In genomic region chr3:38611866-38612265, GRCh38 we compare ENCODE assay signal across 21 cellular contexts. TPM values are rescaled to one million over a fixed set of nuclear protein-coding genes. Genes with fewer than 3 reads are reported as not detected.
DNase-seq lines count a peak whose midpoint lies in the region; ATAC-seq and TF ChIP-seq lines count a peak whose summit lies in the region.
"Had no signal": no experiment of that assay in that cellular context is flagged by ENCODE, and none has a peak within 500 bp of the region (broad histone marks: within the 10 kb centered on the region; RNA-seq: fewer than 3 reads in every experiment).

No MANE protein-coding gene starts in this region.

- H3K4me3 ChIP-seq in left ventricle myocardium inferior, result no peak overlapping the region
- no peak overlapping the region for H3K4me3 ChIP-seq in heart right ventricle
- H3K4me3 ChIP-seq in sigmoid colon, result no peak overlapping the region
- no peak overlapping the region for H3K4me3 ChIP-seq in CD8-positive, alpha-beta memory T cell (ENCODE audit: low read length)

- no peak for TF ChIP-seq POLR2A in sigmoid colon (IDR thresholded peaks at IDR 0.05)

- TF ChIP-seq CTCF in left ventricle myocardium inferior (IDR thresholded peaks at IDR 0.05; ENCODE audit: borderline replicate concordance) (no peak), heart right ventricle (IDR thresholded peaks at IDR 0.05) (no peak), chondrocyte (IDR thresholded peaks at IDR 0.05) (no peak), sigmoid colon (IDR thresholded peaks at IDR 0.05) (no peak)

- CTCF ChIA-PET in CD8-positive, alpha-beta memory T cell (lab: Charles Lee), result interaction anchor here (1.3 kb wide), 1 partner anchor 91 kb away, joined by 4 read pairs; no protein-coding TSS in a partner anchor

- no peaks in the 10 kb centered on the region for H3K36me3 Mint-ChIP-seq in chondrocyte (ENCODE audit: low read depth)
- H3K36me3 Mint-ChIP-seq in CD8-positive, alpha-beta memory T cell, result no peaks in the 10 kb centered on the region
- H3K36me3 Mint-ChIP-seq: CD14-positive monocyte; CD4-positive, alpha-beta memory T cell; IgD-negative memory B cell had no signal

- H3K4me1 ChIP-seq in left ventricle myocardium inferior, result peaks cover 33% of the 10 kb centered on the region
- peaks cover 0 to 32% (median 21%) of the 10 kb centered on the region in 9 donors for H3K4me1 ChIP-seq in heart right ventricle
- no peaks in the 10 kb centered on the region for H3K4me1 ChIP-seq in sigmoid colon
- H3K4me1 ChIP-seq in CD8-positive, alpha-beta memory T cell (ENCODE audit: insufficient read depth, low read length), result no peaks in the 10 kb centered on the region
- H3K4me1 ChIP-seq: BE2C had no signal

- H3K9me3 ChIP-seq in left ventricle myocardium inferior (replicated peaks) (no peaks in the 10 kb centered on the region), heart right ventricle (no peaks in the 10 kb centered on the region), sigmoid colon (no peaks in the 10 kb centered on the region)
- H3K9me3 ChIP-seq in CD8-positive, alpha-beta memory T cell (ENCODE audit: low read length), result no peaks in the 10 kb centered on the region
- H3K9me3 ChIP-seq: BE2C had no signal

- no peaks in the 10 kb centered on the region for H3K9me3 Mint-ChIP-seq in chondrocyte (ENCODE audit: low read depth)
- H3K9me3 Mint-ChIP-seq in CD8-positive, alpha-beta memory T cell, result no peaks in the 10 kb centered on the region
- H3K9me3 Mint-ChIP-seq: CD14-positive monocyte; CD4-positive, alpha-beta memory T cell; HFFc6; IgD-negative memory B cell had no signal

- H3K36me3 ChIP-seq in left ventricle myocardium inferior (peaks cover 26% of the 10 kb centered on the region), heart right ventricle (peaks cover 0 to 53% (median 0%) of the 10 kb centered on the region in 9 donors), sigmoid colon (no peaks in the 10 kb centered on the region)
- no peaks in the 10 kb centered on the region for H3K36me3 ChIP-seq in CD8-positive, alpha-beta memory T cell (ENCODE audit: insufficient read depth, low read length)
- H3K36me3 ChIP-seq: BE2C had no signal

- 85 to 88% methylated on average over 4 of the region's 4 CpGs for WGBS in heart right ventricle, 2 donors
- WGBS in sigmoid colon, 2 donors, result 87 to 90% methylated on average over 4 of the region's 4 CpGs

- no peak for TF ChIP-seq EP300 in sigmoid colon (IDR thresholded peaks at IDR 0.05)

- no peak overlapping the region for H3K4me3 Mint-ChIP-seq in chondrocyte (ENCODE audit: unreplicated experiment)
- no peak overlapping the region for H3K4me3 Mint-ChIP-seq in CD8-positive, alpha-beta memory T cell
- H3K4me3 Mint-ChIP-seq: CD14-positive monocyte; CD4-positive, alpha-beta memory T cell; HFFc6; IgD-negative memory B cell had no signal

- H3K27ac Mint-ChIP-seq in chondrocyte (ENCODE audit: unreplicated experiment), result no peak overlapping the region
- H3K27ac Mint-ChIP-seq in CD8-positive, alpha-beta memory T cell, result peak overlapping the region in 1 of 8 donors; percentile 30
- H3K27ac Mint-ChIP-seq: CD14-positive monocyte; CD4-positive, alpha-beta memory T cell; HFFc6 had no signal

- no peaks in the 10 kb centered on the region for H3K4me1 Mint-ChIP-seq in chondrocyte (ENCODE audit: low read depth)
- no peaks in the 10 kb centered on the region for H3K4me1 Mint-ChIP-seq in CD8-positive, alpha-beta memory T cell
- H3K4me1 Mint-ChIP-seq: CD14-positive monocyte; CD4-positive, alpha-beta memory T cell; IgD-negative memory B cell had no signal

- DNase-seq in left ventricle myocardium inferior, result no peak
- no peak for DNase-seq in heart right ventricle
- DNase-seq in chondrocyte (ENCODE audit: low spot score), result peak; percentile 56
- peak; percentile 21 for DNase-seq in myocyte (ENCODE audit: low read depth)
- peak; percentile 9 for DNase-seq in sigmoid colon
- DNase-seq in NCI-H2171 treated with DMSO at 0.1 percent for 48 hours (lab: John Stamatoyannopoulos, UW), result no peak
- no peak for DNase-seq in CD8-positive, alpha-beta memory T cell
- no peak for DNase-seq in putamen (ENCODE audit: low spot score)
- DNase-seq: ACHN; BE2C; Calu3; CD4-positive, alpha-beta memory T cell; DMS79 treated with DMSO at 0.1 percent for 48 hours; GF-D8; GOT3; H7; HFFc6 had no signal

- peak overlapping the region; percentile 12 for H3K27ac ChIP-seq in left ventricle myocardium inferior (replicated peaks)
- peak overlapping the region in 1 of 10 donors; percentile 7 for H3K27ac ChIP-seq in heart right ventricle
- no peak overlapping the region for H3K27ac ChIP-seq in sigmoid colon
- no peak overlapping the region for H3K27ac ChIP-seq in CD8-positive, alpha-beta memory T cell (ENCODE audit: low read depth, low read length)

- H3K27me3 ChIP-seq in left ventricle myocardium inferior (ENCODE audit: low read depth) (no peaks in the 10 kb centered on the region), heart right ventricle (no peaks in the 10 kb centered on the region), sigmoid colon (no peaks in the 10 kb centered on the region)
- H3K27me3 ChIP-seq in CD8-positive, alpha-beta memory T cell (ENCODE audit: insufficient read depth, low read length, poor library complexity, severe bottlenecking), result no peaks in the 10 kb centered on the region
- H3K27me3 ChIP-seq: BE2C had no signal

- intact Hi-C loops in left ventricle myocardium inferior (cut with micrococcal nuclease), result no loop called here
- intact Hi-C loops in heart right ventricle (cut with DNase I), result loop anchor here in 1 of 10 donors (5.0 kb wide), 1 partner anchor 35 kb away; the partner anchor contains the start of gene SCN5A
- intact Hi-C loops in sigmoid colon (cut with DNase I), result no loop called here

- POLR2A ChIA-PET in CD8-positive, alpha-beta memory T cell (lab: Charles Lee), result no interaction called here

- no peak for ATAC-seq in heart right ventricle
- ATAC-seq: HCT116, HepG2 had no signal

- H3K27me3 Mint-ChIP-seq in chondrocyte (ENCODE audit: low read depth), result peaks cover under 1% of the 10 kb centered on the region
- peaks cover 3 to 5% of the 10 kb centered on the region in 2 donors for H3K27me3 Mint-ChIP-seq in CD8-positive, alpha-beta memory T cell
- H3K27me3 Mint-ChIP-seq: IgD-negative memory B cell had no signal

RNA-seq across cellular contexts. Expression of gene SCN5A, which starts 37.6 kb away (rescaled TPM):
- total RNA-seq in left ventricle myocardium inferior (239 TPM), heart right ventricle (100 to 1,000 TPM; 122 to 254 (median 182) TPM), chondrocyte (0.21 to 0.25 TPM (median 0.24 TPM) in 3 replicates), myocyte (72.3 and 194 TPM in 2 replicates), sigmoid colon (1 to 10 TPM in 1 of 4 donors, under 1 TPM in 3; 0.33 to 1.9 (median 0.77) TPM)
- polyA plus RNA-seq in heart right ventricle (10 to 100 TPM; 29.9 to 61.5 TPM), sigmoid colon (under 1 TPM; under 0.01 to 0.51 (median 0.23) TPM)
- 57.6 TPM for polyA plus RNA-seq in myocyte (2012)
- total RNA-seq in CD8-positive, alpha-beta memory T cell, result under 1 TPM; 0.33 to 0.47 TPM
- not detected for polyA plus RNA-seq in CD8-positive, alpha-beta memory T cell
- total RNA-seq: HepG2 had no signal
- polyA plus RNA-seq: CD14-positive monocyte; CD4-positive, alpha-beta memory T cell; IgD-negative memory B cell had no signal

Comparison
In these comparisons a context has a peak if more than half of its experiments do, and no peak if none do; other contexts are left out.
1. DNase-seq: peak in chondrocyte (single experiment), myocyte (single experiment) and sigmoid colon (single experiment); none in left ventricle myocardium inferior (single experiment), heart right ventricle (0 of 2), NCI-H2171 treated with DMSO at 0.1 percent for 48 hours (single experiment), CD8-positive, alpha-beta memory T cell (0 of 5) and putamen (single experiment).
2. RNA of gene SCN5A, which starts 37.6 kb away (total RNA-seq): 239 TPM in left ventricle myocardium inferior (single experiment), 122 to 254 TPM in heart right ventricle and 72.3 to 194 TPM in myocyte; 0.33 to 1.9 TPM in sigmoid colon, 0.33 to 0.47 TPM in CD8-positive, alpha-beta memory T cell and 0.21 to 0.25 TPM in chondrocyte; every median in the first group is over 10 times any median in the second.